27 cellular contexts compared by ENCODE assay signal in the genomic region with DNA sequence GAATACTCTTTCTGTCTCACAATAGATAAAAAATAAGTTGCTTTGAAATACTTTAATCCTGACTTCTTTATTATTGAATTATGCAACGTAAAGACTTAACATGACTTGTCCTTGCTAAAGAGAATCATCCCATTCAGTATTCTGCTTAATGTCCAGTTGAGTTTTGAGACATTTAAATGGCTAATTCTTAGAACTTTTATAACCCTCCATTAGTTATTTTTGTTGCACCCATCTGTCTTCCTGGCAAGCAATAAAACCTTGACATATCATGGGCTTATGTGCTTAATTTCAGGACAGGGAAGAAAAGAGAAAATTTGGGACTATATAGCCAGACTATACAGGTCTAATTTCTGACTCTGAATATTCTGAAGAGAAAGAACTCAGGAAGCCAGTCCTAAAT. TPM values are rescaled to one million over a fixed set of nuclear protein-coding genes. Genes with fewer than 3 reads are reported as not detected.
DNase-seq lines count a peak whose midpoint lies in the region; ATAC-seq, FAIRE-seq and TF ChIP-seq lines count a peak whose summit lies in the region.
"Had no signal": no experiment of that assay in that cellular context is flagged by ENCODE, and none has a peak within 500 bp of the region (broad histone marks: within the 10 kb centered on the region; RNA-seq: fewer than 3 reads in every experiment).

No MANE protein-coding gene starts in this region.

- no peak for FAIRE-seq in GM12891 (lab: Jason Lieb, UNC)
- FAIRE-seq: endothelial cell of umbilical vein, kidney had no signal

- H3K9ac ChIP-seq in BLaER1 (no peak overlapping the region), DND-41 (ENCODE audit: low read depth, low read length) (no peak overlapping the region)

- peaks cover 78% of the 10 kb centered on the region for H4K20me1 ChIP-seq in BLaER1
- peaks cover 54% of the 10 kb centered on the region; the same call in 1 of the 2 replicates for H4K20me1 ChIP-seq in DND-41 (ENCODE audit: insufficient read depth, low read length)
- H4K20me1 ChIP-seq in OCI-LY7 (ENCODE audit: insufficient read depth, low read length): peaks cover 32% of the 10 kb centered on the region; the same call in 1 of the 2 replicates

- H3K27ac ChIP-seq in BLaER1 (no peak overlapping the region), DND-41 (ENCODE audit: low read length) (no peak overlapping the region), OCI-LY7 (ENCODE audit: low read depth, low read length, poor library complexity, severe bottlenecking) (peak overlapping the region; percentile 88)

- ATAC-seq in DND-41 (ENCODE audit: insufficient read depth, low read depth) (no peak), HG02840 (IDR thresholded peaks at IDR 0.05; ENCODE audit: low FRiP score, unreplicated experiment) (no peak), HG03378 (IDR thresholded peaks at IDR 0.05; ENCODE audit: unreplicated experiment) (no peak)
- ATAC-seq: activated CD8-positive, alpha-beta memory T cell treated with anti-CD3 and anti-CD28 coated beads, Interleukin-2, amount 10 ng/mL, durations not matched to agents 7 days and 5 days; SK-N-SH treated with all-trans-retinoic acid at 6 μM for 48 hours; stimulated activated naive CD8-positive, alpha-beta T cell treated with anti-CD3 and anti-CD28 coated beads, Interleukin-15, Interleukin-2, amounts not matched to agents 100 U/mL and 50 U/mL, for 24 hours had no signal

- H3K36me3 Mint-ChIP-seq in mesothelial cell of epicardium: peaks cover 8% of the 10 kb centered on the region

- H3K36me3 ChIP-seq in BLaER1 (peaks cover 44% of the 10 kb centered on the region), DND-41 (ENCODE audit: insufficient read depth, low read length) (peaks cover 16% of the 10 kb centered on the region), OCI-LY7 (ENCODE audit: insufficient read depth, low read length) (peaks cover 70% of the 10 kb centered on the region)

- no peaks in the 10 kb centered on the region for H3K9me2 ChIP-seq in OCI-LY7 (ENCODE audit: insufficient read depth, low read length)

- peak overlapping the region; percentile 65 for H3K27ac Mint-ChIP-seq in mesothelial cell of epicardium
- H3K27ac Mint-ChIP-seq: activated CD8-positive, alpha-beta memory T cell treated with anti-CD3 and anti-CD28 coated beads, Interleukin-2, amount 10 ng/mL, durations not matched to agents 7 days and 5 days; T-helper 2 cell treated with Interferon-gamma antibody and Interleukin-4, amounts not matched to agents 5 μg/mL and 100 μg/mL, for 36 hours had no signal

- no peak overlapping the region for H3K4me3 ChIP-seq in BLaER1
- no peak overlapping the region for H3K4me3 ChIP-seq in DND-41 (ENCODE audit: low read depth in 1 of 2, low read length in 2 of 2)
- peak overlapping the region; percentile 81 for H3K4me3 ChIP-seq in OCI-LY7 (ENCODE audit: low read depth, low read length, poor library complexity, severe bottlenecking)

- H3K4me2 ChIP-seq in BLaER1 (peak overlapping the region; percentile 89), DND-41 (ENCODE audit: insufficient read depth, low read length) (peak overlapping the region; percentile 73), OCI-LY7 (ENCODE audit: low read length) (peak overlapping the region; percentile 90)

- BruUV-seq in OCI-LY7 (replicated peaks; lab: Mats Ljungman, UMichigan): no TSS peak

- H3K4me3 Mint-ChIP-seq in mesothelial cell of epicardium: no peak overlapping the region
- H3K4me3 Mint-ChIP-seq: activated CD8-positive, alpha-beta memory T cell treated with anti-CD3 and anti-CD28 coated beads, Interleukin-2, amount 10 ng/mL, durations not matched to agents 7 days and 5 days had no signal

- no peak overlapping the region for H2AFZ ChIP-seq in DND-41 (ENCODE audit: low read depth, low read length)
- no peak overlapping the region for H2AFZ ChIP-seq in OCI-LY7 (ENCODE audit: low read length)

- TF ChIP-seq POLR2A in GM12891 (IDR thresholded peaks at IDR 0.05; ENCODE audit: low read depth, low read length): no peak

- TF ChIP-seq CTCF in DND-41 (IDR thresholded peaks at IDR 0.05; ENCODE audit: borderline replicate concordance, extremely low read depth, low read length, poor library complexity, severe bottlenecking) (no peak), OCI-LY7 (conservative IDR thresholded peaks at IDR 0.05; ENCODE audit: low read length) (no peak), mesothelial cell of epicardium (IDR thresholded peaks at IDR 0.05; ENCODE audit: unreplicated experiment) (no peak)

- H3K27me3 ChIP-seq in BLaER1 (no peaks in the 10 kb centered on the region), DND-41 (ENCODE audit: insufficient read depth, low read length, poor library complexity) (no peaks in the 10 kb centered on the region)

- CTCF ChIA-PET in OCI-LY7 (lab: Charles Lee; ENCODE audit: unreplicated experiment): no interaction called here

- H3K79me2 ChIP-seq in DND-41 (ENCODE audit: insufficient read depth, low read length): peaks cover 84% of the 10 kb centered on the region
- H3K79me2 ChIP-seq in OCI-LY7 (ENCODE audit: insufficient read depth, low read depth, low read length): peaks cover 88% of the 10 kb centered on the region

- intact Hi-C loops in OCI-LY7 (cut with micrococcal nuclease; ENCODE audit: unreplicated experiment): no loop called here
- intact Hi-C loops in cardiac septum (cut with DNase I): loop anchor here (5.0 kb wide), 1 partner anchor 202 kb away; a partner anchor contains a TSS

- DNase-seq in DND-41 (no peak), OCI-LY7 (ENCODE audit: low spot score) (no peak), mesothelial cell of epicardium (ENCODE audit: low spot score in 2 of 2, unreplicated experiment in 2 of 2) (no peak), cardiac septum (ENCODE audit: low spot score) (no peak), GM12891 (ENCODE audit: insufficient read length, low spot score) (no peak)
- DNase-seq: ACHN; activated CD4-positive, alpha-beta T cell treated with anti-CD3 and anti-CD28 coated beads for 48 hours; activated CD8-positive, alpha-beta memory T cell treated with anti-CD3 and anti-CD28 coated beads, Interleukin-2, amount 10 ng/mL, durations not matched to agents 7 days and 5 days; DMS 273 treated with DMSO at 0.1 percent for 48 hours; H7; kidney; NCI-H1105; NCI-H2029; NCI-H748 treated with DMSO at 0.1 percent for 48 hours; stimulated activated CD4-positive, alpha-beta T cell treated with anti-CD3 and anti-CD28 coated beads, Interleukin-4, amount 100 ng/mL, for 1 hour; stimulated activated naive CD8-positive, alpha-beta T cell treated with anti-CD3 and anti-CD28 coated beads, Interleukin-15, Interleukin-2, amounts not matched to agents 100 U/mL and 50 U/mL, for 24 hours had no signal

- no peaks in the 10 kb centered on the region for H3K9me3 ChIP-seq in BLaER1
- no peaks in the 10 kb centered on the region for H3K9me3 ChIP-seq in DND-41 (ENCODE audit: insufficient read depth, low read length, severe bottlenecking)
- peaks cover 2% of the 10 kb centered on the region; the same call in 1 of the 2 replicates for H3K9me3 ChIP-seq in OCI-LY7 (ENCODE audit: low read length)

- H3K4me1 Mint-ChIP-seq in mesothelial cell of epicardium: peaks cover 38% of the 10 kb centered on the region

- H3K27me3 Mint-ChIP-seq in mesothelial cell of epicardium (ENCODE audit: low read depth): peaks cover under 1% of the 10 kb centered on the region
- H3K27me3 Mint-ChIP-seq: activated CD8-positive, alpha-beta memory T cell treated with anti-CD3 and anti-CD28 coated beads, Interleukin-2, amount 10 ng/mL, durations not matched to agents 7 days and 5 days had no signal

- H3K4me1 ChIP-seq in BLaER1 (peaks cover 38% of the 10 kb centered on the region), DND-41 (ENCODE audit: insufficient read depth, low read length) (peaks cover 47% of the 10 kb centered on the region), OCI-LY7 (ENCODE audit: insufficient read depth, low read length, poor library complexity, severe bottlenecking) (peaks cover 64% of the 10 kb centered on the region)

- peaks cover 1% of the 10 kb centered on the region for H3K9me3 Mint-ChIP-seq in mesothelial cell of epicardium

- POLR2A ChIA-PET in OCI-LY7 (lab: Charles Lee): interaction anchor here (0.7 to 10.1 kb wide), 14 partner anchors 9 to 391 kb away, joined by 3 to 559 read pairs (median 4); no protein-coding TSS in a partner anchor

TF ChIP-seq in GM12891, 5 proteins besides CTCF, POLR2A, EP300 and RAD21:
- TF ChIP-seq PAX5 (IDR thresholded peaks at IDR 0.05; ENCODE audit: insufficient read depth, low read length, severe bottlenecking) (no peak), SPI1 (IDR thresholded peaks at IDR 0.05; ENCODE audit: low read depth, low read length) (no peak), POLR2AphosphoS5 (IDR thresholded peaks at IDR 0.05; ENCODE audit: low read depth, low read length) (no peak), POU2F2 (IDR thresholded peaks at IDR 0.05; ENCODE audit: low read depth, low read length) (no peak), TAF1 (IDR thresholded peaks at IDR 0.05; ENCODE audit: low read depth, low read length) (no peak)

RNA-seq across cellular contexts. Expression of a gene that starts 3.1 kb away (rescaled TPM):
- 64.5 and 77.4 TPM in 2 replicates for total RNA-seq in OCI-LY7 (2014; rRNA removed; shearing (Covaris generic))
- total RNA-seq in OCI-LY7 (2022): 163 and 176 TPM in 2 replicates
- total RNA-seq in mesothelial cell of epicardium: 104 to 118 TPM (median 112 TPM) in 3 replicates
- 74.5 TPM for total RNA-seq in cardiac septum
- 61.2 TPM for polyA plus RNA-seq in GM12891 (2012; ENCODE audit: low read depth, missing spikeins)

RNA-seq across cellular contexts. Expression of a gene that starts 58.3 kb away (rescaled TPM):
- total RNA-seq in OCI-LY7 (2014; rRNA removed; shearing (Covaris generic)): 0.23 and 1.1 TPM in 2 replicates
- 0.93 and 0.96 TPM in 2 replicates for total RNA-seq in OCI-LY7 (2022)
- total RNA-seq in mesothelial cell of epicardium: not detected in 3 replicates
- not detected for total RNA-seq in cardiac septum
- not detected for polyA plus RNA-seq in GM12891 (2012; ENCODE audit: low read depth, missing spikeins)
- total RNA-seq: activated CD8-positive, alpha-beta memory T cell treated with anti-CD3 and anti-CD28 coated beads, Interleukin-2, amount 10 ng/mL, durations not matched to agents 7 days and 5 days; dermis microvascular lymphatic vessel endothelial cell; endothelial cell of umbilical vein; H7; kidney; lower leg skin; osteoblast had no signal
- polyA plus RNA-seq: CD14-positive monocyte, endothelial cell of umbilical vein, thymus had no signal
